In genomic region chr7:105215182-105215581, GRCh38 we compare ENCODE assay signal across 21 cellular contexts.
"Had no signal": no experiment of that assay in that cellular context is flagged by ENCODE, and none has a peak within 500 bp of the region (broad histone marks: within the 10 kb centered on the region; RNA-seq: fewer than 3 reads in every experiment).

No MANE protein-coding gene starts in this region.

- H3K27me3 Mint-ChIP-seq: activated CD8-positive, alpha-beta T cell treated with anti-CD3 and anti-CD28 coated beads for 36 hours; T-helper 17 cell had no signal

- H3K27ac Mint-ChIP-seq: activated CD8-positive, alpha-beta T cell treated with anti-CD3 and anti-CD28 coated beads for 36 hours; T-helper 17 cell; WTC11 had no signal

- H3K4me3 ChIP-seq: cardiac muscle cell, K562, SJSA1 had no signal

- H3K36me3 ChIP-seq: brain microvascular endothelial cell, cardiac muscle cell, SJSA1 had no signal

- H3K4me3 Mint-ChIP-seq: activated CD8-positive, alpha-beta T cell treated with anti-CD3 and anti-CD28 coated beads for 36 hours; WTC11 had no signal

- DNase-seq: activated CD4-positive, alpha-beta T cell treated with anti-CD3 and anti-CD28 coated beads, Interleukin-2, amount 50 U/mL, for 1 hour; activated CD8-positive, alpha-beta memory T cell treated with anti-CD3 and anti-CD28 coated beads, Interleukin-2, amount 50 U/mL, for 4 hours; activated CD8-positive, alpha-beta T cell treated with anti-CD3 and anti-CD28 coated beads for 36 hours; activated naive CD4-positive, alpha-beta T cell treated with anti-CD3 and anti-CD28 coated beads, Interleukin-2, amount 50 U/mL, for 16 hours; brain microvascular endothelial cell; cerebellar nuclear complex; Karpas-422; MM.1S; NCI-H1105; NCI-H1436; NCI-H1694 treated with DMSO at 0.1 percent for 48 hours; NCI-H2029 treated with DMSO at 0.1 percent for 48 hours; NCI-H524; PC-3; SHP77; T-helper 17 cell; T-helper 9 cell had no signal

- H3K9me3 ChIP-seq: SJSA1 had no signal

- H3K27ac ChIP-seq: brain microvascular endothelial cell, cardiac muscle cell, SJSA1 had no signal

- ATAC-seq: activated CD8-positive, alpha-beta T cell treated with anti-CD3 and anti-CD28 coated beads for 36 hours; K562; PC-3; T-helper 17 cell; WTC11 had no signal
